In genomic region chr1:177229781-177230180, GRCh38 we compare ENCODE assay signal across 2 cellular contexts.
TF ChIP-seq lines count a peak whose summit lies in the region.

No MANE protein-coding gene starts in this region.

TF ChIP-seq in GM23338, 12 proteins besides CTCF, POLR2A, EP300 and RAD21 (continued from another document):
- TF ChIP-seq ZNF462 (CRISPR knock-in tag; IDR thresholded peaks at IDR 0.05) (no peak), ETS1 (IDR thresholded peaks at IDR 0.05) (no peak), ZNF331 (CRISPR knock-in tag; IDR thresholded peaks at IDR 0.05; ENCODE audit: low read depth) (no peak), EZH2phosphoT487 (IDR thresholded peaks at IDR 0.05; ENCODE audit: unreplicated experiment) (no peak), CREB1 (CRISPR knock-in tag; IDR thresholded peaks at IDR 0.05; ENCODE audit: low read depth) (no peak), JUNB (IDR thresholded peaks at IDR 0.05; ENCODE audit: unreplicated experiment) (no peak), POLR2AphosphoS5 (IDR thresholded peaks at IDR 0.05; ENCODE audit: low read depth) (no peak), REST (IDR thresholded peaks at IDR 0.05; ENCODE audit: unreplicated experiment) (no peak)
TF ChIP-seq in GM23338: peak in this region for 0.

TF ChIP-seq in WTC11, 78 proteins besides CTCF, POLR2A, EP300 and RAD21 (continued from another document):
- no peak for TF ChIP-seq ZBTB43 (CRISPR knock-in tag; IDR thresholded peaks at IDR 0.05)
- no peak for TF ChIP-seq IRF2 (CRISPR knock-in tag; IDR thresholded peaks at IDR 0.05; ENCODE audit: borderline replicate concordance, low read depth)
- TF ChIP-seq ZNF512 (CRISPR knock-in tag; IDR thresholded peaks at IDR 0.05; ENCODE audit: borderline replicate concordance), result no peak
- no peak for TF ChIP-seq SMAD4 (CRISPR knock-in tag; IDR thresholded peaks at IDR 0.05)
- TF ChIP-seq CBFB (CRISPR knock-in tag; IDR thresholded peaks at IDR 0.05; ENCODE audit: low read depth), result no peak
- no peak for TF ChIP-seq RELA (CRISPR knock-in tag; IDR thresholded peaks at IDR 0.05; ENCODE audit: borderline replicate concordance)
- no peak for TF ChIP-seq HMGA2 (CRISPR knock-in tag; IDR thresholded peaks at IDR 0.05)
- no peak for TF ChIP-seq USF2 (CRISPR knock-in tag; IDR thresholded peaks at IDR 0.05)
- no peak for TF ChIP-seq TEAD4 (CRISPR knock-in tag; IDR thresholded peaks at IDR 0.05)
- TF ChIP-seq ZNF232 (CRISPR knock-in tag; IDR thresholded peaks at IDR 0.05), result no peak
- no peak for TF ChIP-seq FOXP4 (CRISPR knock-in tag; IDR thresholded peaks at IDR 0.05)
- TF ChIP-seq ZNF425 (CRISPR knock-in tag; conservative IDR thresholded peaks at IDR 0.05), result no peak
- no peak for TF ChIP-seq ZNF396 (CRISPR knock-in tag; IDR thresholded peaks at IDR 0.05; ENCODE audit: borderline replicate concordance)
- TF ChIP-seq ZNF263 (CRISPR knock-in tag; IDR thresholded peaks at IDR 0.05; ENCODE audit: low read depth), result no peak
- TF ChIP-seq FOXK1 (CRISPR knock-in tag; IDR thresholded peaks at IDR 0.05), result no peak
- TF ChIP-seq E2F5 (CRISPR knock-in tag; IDR thresholded peaks at IDR 0.05), result no peak
TF ChIP-seq in WTC11: peak in this region for 0.
